Comparison of ENCODE assay signal across 9 cellular contexts in the genomic region with DNA sequence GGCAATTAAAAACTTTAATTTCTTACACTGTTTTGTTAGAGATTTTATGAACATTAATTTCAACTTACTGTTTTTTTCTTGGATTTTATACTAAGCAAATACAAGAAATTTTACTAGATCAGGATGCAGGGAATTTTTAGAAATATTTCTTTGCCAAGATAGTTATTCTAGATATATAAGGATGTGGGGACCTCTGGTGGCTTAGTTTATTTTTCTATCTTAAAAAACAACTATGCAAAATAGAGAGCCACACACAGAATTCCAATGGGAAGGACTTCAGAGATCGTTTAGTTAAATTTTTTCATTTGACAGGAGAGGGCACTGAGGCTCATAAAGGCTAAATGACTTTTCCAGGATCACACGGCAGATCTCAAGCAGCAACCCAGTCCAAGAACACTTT. TPM values are rescaled to one million over a fixed set of nuclear protein-coding genes. Genes with fewer than 3 reads are reported as not detected.
DNase-seq lines count a peak whose midpoint lies in the region; ATAC-seq and TF ChIP-seq lines count a peak whose summit lies in the region.
"Had no signal": no experiment of that assay in that cellular context is flagged by ENCODE, and none has a peak within 500 bp of the region (broad histone marks: within the 10 kb centered on the region; RNA-seq: fewer than 3 reads in every experiment).

No MANE protein-coding gene starts in this region.

- peak; percentile 61 for ATAC-seq in Right ventricle myocardium superior (ENCODE audit: poor library complexity)
- no peak for ATAC-seq in GM21825 (IDR thresholded peaks at IDR 0.05; ENCODE audit: unreplicated experiment)
- no peak for ATAC-seq in omental fat pad (ENCODE audit: low FRiP score)

- no peak overlapping the region for H3K4me3 ChIP-seq in vagina

- TF ChIP-seq CTCF in vagina (IDR thresholded peaks at IDR 0.05) = peak; percentile 33 to 55 (median 45)
- no peak for TF ChIP-seq CTCF in omental fat pad (IDR thresholded peaks at IDR 0.05)

- H3K27ac ChIP-seq in vagina = no peak overlapping the region

- H3K27me3 ChIP-seq in vagina = no peaks in the 10 kb centered on the region

- intact Hi-C loops in Right ventricle myocardium superior (cut with DNase I) (loop anchor here (2.0 to 10.0 kb wide), 3 partner anchors 49 to 151 kb away; no protein-coding TSS in a partner anchor), cardiac septum (cut with DNase I) (loop anchor here (1.0 to 5.0 kb wide), 3 partner anchors 46 to 159 kb away; no protein-coding TSS in a partner anchor), vagina (cut with DNase I) (loop anchor here (2.0 kb wide), 1 partner anchor 79 kb away; no protein-coding TSS in a partner anchor)

- no peaks in the 10 kb centered on the region for H3K9me3 ChIP-seq in vagina

- TF ChIP-seq POLR2A in vagina (IDR thresholded peaks at IDR 0.05) = no peak

- H3K4me1 ChIP-seq in vagina = no peaks in the 10 kb centered on the region

- peaks cover 0 to 2% of the 10 kb centered on the region in 2 donors for H3K36me3 ChIP-seq in vagina

- DNase-seq in Right ventricle myocardium superior = no peak
- no peak for DNase-seq in cardiac septum (ENCODE audit: low spot score)
- peak; percentile 43 for DNase-seq in astrocyte of the hippocampus (ENCODE audit: low read depth, low spot score)
- DNase-seq in kidney glomerular epithelial cell (lab: John Stamatoyannopoulos, UW) = peak; percentile 25
- no peak for DNase-seq in vagina (ENCODE audit: extremely low spot score in 2 of 2)
- no peak for DNase-seq in MV-4-11 (lab: John Stamatoyannopoulos, UW)
- no peak for DNase-seq in omental fat pad (ENCODE audit: low spot score)
- DNase-seq: CD4-positive, CD25-positive, alpha-beta regulatory T cell had no signal

RNA-seq across cellular contexts. Expression of a gene that starts 23.0 kb away (rescaled TPM):
- total RNA-seq in Right ventricle myocardium superior = not detected
- 0.57 TPM for total RNA-seq in cardiac septum
- total RNA-seq in vagina = 33.9 TPM
- under 1 TPM in 2 of 4 donors, not detected in 2; 0.75 to 0.95 TPM for total RNA-seq in omental fat pad
- total RNA-seq: CD4-positive, CD25-positive, alpha-beta regulatory T cell had no signal

RNA-seq across cellular contexts. Expression of a gene that starts 34.6 kb away (rescaled TPM):
- 9.6 TPM for total RNA-seq in Right ventricle myocardium superior
- 8.5 TPM for total RNA-seq in cardiac septum
- total RNA-seq in vagina = 11.3 TPM
- 10 to 100 TPM in 3 of 4 donors, 1 to 10 TPM in 1; 9.6 to 20.5 (median 15.9) TPM for total RNA-seq in omental fat pad

Comparison
In these comparisons a context has a peak if more than half of its experiments do, and no peak if none do; other contexts are left out.
1. DNase-seq: peak in astrocyte of the hippocampus (single experiment) and kidney glomerular epithelial cell (single experiment); none in Right ventricle myocardium superior (single experiment), cardiac septum (single experiment), vagina (0 of 2), MV-4-11 (single experiment) and omental fat pad (single experiment).
2. CTCF ChIP-seq: peak in vagina (3 of 3); none in omental fat pad (0 of 3).
3. RNA of a gene that starts 23.0 kb away (total RNA-seq): 33.9 TPM in vagina (single experiment); 0.75 to 0.95 TPM in omental fat pad, 0.57 TPM in cardiac septum (single experiment) and not detected in Right ventricle myocardium superior (single experiment); every median in the first group is over 10 times any median in the second.